Comparison of ENCODE assay signal across 19 cellular contexts in genomic region chr6:42618105-42618504, GRCh38. TPM values are rescaled to one million over a fixed set of nuclear protein-coding genes. Genes with fewer than 3 reads are reported as not detected.
DNase-seq lines count a peak whose midpoint lies in the region; ATAC-seq and TF ChIP-seq lines count a peak whose summit lies in the region.
"Had no signal": no experiment of that assay in that cellular context is flagged by ENCODE, and none has a peak within 500 bp of the region (broad histone marks: within the 10 kb centered on the region; RNA-seq: fewer than 3 reads in every experiment).

No MANE protein-coding gene starts in this region.

- in situ Hi-C loops in GM23248 (cut with MboI): no loop called here

- no peak overlapping the region for H3K4me3 Mint-ChIP-seq in WTC11
- H3K4me3 Mint-ChIP-seq: CD4-positive, alpha-beta T cell had no signal

- DNase-seq in GM23248 (peak; percentile 5), WTC11 (ENCODE audit: low spot score) (no peak), psoas muscle (no peak), lower lobe of right lung (no peak), DMS 273 (lab: John Stamatoyannopoulos, UW; ENCODE audit: unreplicated experiment) (no peak)
- DNase-seq: 8988T; BE2C; Calu3; CD4-positive, alpha-beta T cell; NCI-H1436; NCI-H2029; NCI-H2171 treated with DMSO at 0.1 percent for 48 hours; NCI-H748 treated with DMSO at 0.1 percent for 48 hours had no signal

- no peaks in the 10 kb centered on the region for H3K9me2 ChIP-seq in GM23248 (ENCODE audit: insufficient read depth)

- no peak overlapping the region for H3K9ac ChIP-seq in GM23248
- H3K9ac ChIP-seq in iPS-20b (ENCODE audit: low read depth, low read length): no peak overlapping the region
- H3K9ac ChIP-seq: KMS-11 had no signal

- TF ChIP-seq CTCF in WTC11 (IDR thresholded peaks at IDR 0.05) (no peak), psoas muscle (IDR thresholded peaks at IDR 0.05) (no peak), lower lobe of right lung (IDR thresholded peaks at IDR 0.05) (no peak)

- H3K4me3 ChIP-seq in GM23248 (no peak overlapping the region), iPS-20b (ENCODE audit: low read length) (0 out of 2 replicates have a peak overlapping the region, but pooled peaks have one; percentile 17), psoas muscle (no peak overlapping the region), lower lobe of right lung (no peak overlapping the region)

- CTCF ChIA-PET in WTC11 (lab: Charles Lee): no interaction called here

- no peaks in the 10 kb centered on the region for H3K27me3 Mint-ChIP-seq in WTC11 (ENCODE audit: low read depth)
- H3K27me3 Mint-ChIP-seq: CD4-positive, alpha-beta T cell had no signal

- peak overlapping the region; percentile 78 for H3K27ac Mint-ChIP-seq in WTC11
- H3K27ac Mint-ChIP-seq: CD4-positive, alpha-beta T cell had no signal

- intact Hi-C loops in psoas muscle (cut with DNase I) (no loop called here), lower lobe of right lung (cut with DNase I) (no loop called here)

- no peaks in the 10 kb centered on the region for H3K9me3 ChIP-seq in GM23248 (ENCODE audit: low read depth)
- H3K9me3 ChIP-seq in iPS-20b (ENCODE audit: insufficient read depth, low read depth, low read length): no peaks in the 10 kb centered on the region
- no peaks in the 10 kb centered on the region for H3K9me3 ChIP-seq in psoas muscle
- H3K9me3 ChIP-seq in lower lobe of right lung: no peaks in the 10 kb centered on the region
- H3K9me3 ChIP-seq: BE2C had no signal

- 0 out of 2 replicates have a peak, but pooled peaks cover 1% of the 10 kb centered on the region for H3K79me2 ChIP-seq in GM23248 (ENCODE audit: insufficient read depth)

- H3K4me1 Mint-ChIP-seq in WTC11: peaks cover 19% of the 10 kb centered on the region

- no peak overlapping the region for H2AFZ ChIP-seq in GM23248

- peak; percentile 56 for ATAC-seq in WTC11
- peak in 2 of 4 donors; percentile 13 to 46 for ATAC-seq in psoas muscle
- ATAC-seq in HG03342 (IDR thresholded peaks at IDR 0.05; ENCODE audit: unreplicated experiment): no peak
- no peak for ATAC-seq in GM19035 (IDR thresholded peaks at IDR 0.05; ENCODE audit: unreplicated experiment)
- ATAC-seq in lower lobe of right lung: no peak
- ATAC-seq: PC-3 had no signal

- H3K36me3 ChIP-seq in GM23248 (ENCODE audit: low read depth): peaks cover 20% of the 10 kb centered on the region
- H3K36me3 ChIP-seq in iPS-20b (ENCODE audit: insufficient read depth, low read depth, low read length): peaks cover 32% of the 10 kb centered on the region
- peaks cover 2 to 59% of the 10 kb centered on the region in 2 donors for H3K36me3 ChIP-seq in psoas muscle (ENCODE audit: insufficient read depth in 1 of 2, low read depth in 1 of 2)
- peaks cover 89% of the 10 kb centered on the region for H3K36me3 ChIP-seq in lower lobe of right lung

- peaks cover 30% of the 10 kb centered on the region for H3F3A ChIP-seq in GM23248 (ENCODE audit: insufficient read depth)

- no peaks in the 10 kb centered on the region for H3K9me3 Mint-ChIP-seq in WTC11
- H3K9me3 Mint-ChIP-seq: CD4-positive, alpha-beta T cell had no signal

- H3K27ac ChIP-seq in GM23248 (peak overlapping the region; percentile 61), iPS-20b (ENCODE audit: low read length) (no peak overlapping the region), psoas muscle (peak overlapping the region; percentile 82), lower lobe of right lung (no peak overlapping the region)
- H3K27ac ChIP-seq: KMS-11, RWPE1 had no signal

- POLR2A ChIA-PET in WTC11 (lab: Charles Lee): no interaction called here

- H3K27me3 ChIP-seq in GM23248 (replicated peaks; ENCODE audit: insufficient read depth) (no peaks in the 10 kb centered on the region), iPS-20b (ENCODE audit: insufficient read depth, low read length) (no peaks in the 10 kb centered on the region), psoas muscle (ENCODE audit: insufficient read depth in 3 of 3, low read length in 2 of 3) (no peaks in the 10 kb centered on the region), lower lobe of right lung (ENCODE audit: low read depth) (no peaks in the 10 kb centered on the region)
- H3K27me3 ChIP-seq: BE2C had no signal

- peaks cover 8% of the 10 kb centered on the region; the same call in 1 of the 2 replicates for H3K36me3 Mint-ChIP-seq in WTC11

- H3K4me2 ChIP-seq in GM23248 (ENCODE audit: unreplicated experiment): no peak overlapping the region
- H3K4me2 ChIP-seq: KMS-11 had no signal

- peaks cover 15% of the 10 kb centered on the region; the same call in 1 of the 2 replicates for H3K4me1 ChIP-seq in GM23248 (ENCODE audit: insufficient read depth)
- peaks cover 15% of the 10 kb centered on the region; the same call in 1 of the 2 replicates for H3K4me1 ChIP-seq in iPS-20b (ENCODE audit: insufficient read depth, low read length)
- peaks cover 15% of the 10 kb centered on the region for H3K4me1 ChIP-seq in psoas muscle
- no peaks in the 10 kb centered on the region for H3K4me1 ChIP-seq in lower lobe of right lung
- H3K4me1 ChIP-seq: BE2C had no signal

- H4K20me1 ChIP-seq in GM23248 (ENCODE audit: insufficient read depth): no peaks in the 10 kb centered on the region

- 93 to 96% methylated on average over 1 of the region's 1 CpG for WGBS in GM23248 (ENCODE audit: low coverage in 1 of 2, low lambda C conversion rate in 2 of 2, missing lambda C conversion rate in 2 of 2), 2 experiments
- 63 to 88% (median 68%) methylated on average over 1 of the region's 1 CpG for WGBS in psoas muscle, 3 donors

TF ChIP-seq in WTC11, 78 proteins besides CTCF, POLR2A, EP300 and RAD21:
- TF ChIP-seq ZNF317 (CRISPR knock-in tag; IDR thresholded peaks at IDR 0.05; ENCODE audit: borderline replicate concordance, low read depth) (no peak), E2F4 (CRISPR knock-in tag; IDR thresholded peaks at IDR 0.05; ENCODE audit: borderline replicate concordance, low read depth) (no peak), CREM (CRISPR knock-in tag; IDR thresholded peaks at IDR 0.05) (no peak), ATF6 (CRISPR knock-in tag; IDR thresholded peaks at IDR 0.05) (no peak), PRDM15 (CRISPR knock-in tag; IDR thresholded peaks at IDR 0.05) (peak; percentile 90), MAX (CRISPR knock-in tag; IDR thresholded peaks at IDR 0.05) (no peak)

RNA-seq across cellular contexts. Expression of gene UBR2, which starts 54.3 kb away (rescaled TPM):
- 23.3 and 24.8 TPM in 2 replicates for total RNA-seq in GM23248 (2014; rRNA removed; shearing (Covaris generic))
- 8.0 and 8.5 TPM in 2 replicates for polyA plus RNA-seq in GM23248 (2016; fragmentation: Nextera tagmentation; extraction: Ambion mirVana)
- 16.4 to 18.8 TPM (median 17.1 TPM) in 3 replicates for total RNA-seq in WTC11 (2021)
- total RNA-seq in psoas muscle: 10 to 100 TPM; 33.6 to 40.2 (median 34.3) TPM
- 10 to 100 TPM in 2 of 3 donors, 1 to 10 TPM in 1; 9.4 to 22.9 (median 11.0) TPM for polyA plus RNA-seq in psoas muscle
- total RNA-seq in lower lobe of right lung: 39.6 TPM

Comparison
In these comparisons a context has a peak if more than half of its experiments do, and no peak if none do; other contexts are left out.
1. H3K27ac ChIP-seq: peak in GM23248 (single experiment) and psoas muscle (single experiment); none in iPS-20b (single experiment) and lower lobe of right lung (single experiment).